Comparison of ENCODE assay signal across 24 cellular contexts in genomic region chr3:40129510-40129909, GRCh38.
"Had no signal": no experiment of that assay in that cellular context is flagged by ENCODE, and none has a peak within 500 bp of the region (broad histone marks: within the 10 kb centered on the region; RNA-seq: fewer than 3 reads in every experiment).

No MANE protein-coding gene starts in this region.

- H3K27ac ChIP-seq: brain microvascular endothelial cell, SK-N-MC had no signal

- ATAC-seq: activated naive CD4-positive, alpha-beta T cell treated with anti-CD3 and anti-CD28 coated beads, Interleukin-2, amount 50 U/mL, for 72 hours; activated naive CD8-positive, alpha-beta T cell treated with anti-CD3 and anti-CD28 coated beads, Interleukin-2, amount 50 U/mL, for 24 hours; activated T-cell treated with anti-CD3 and anti-CD28 coated beads, Interleukin-2, amount 50 U/mL, for 4 hours; T-cell had no signal

- H3K36me3 ChIP-seq: brain microvascular endothelial cell had no signal

- H3K27me3 ChIP-seq: brain microvascular endothelial cell had no signal

- DNase-seq: activated CD4-positive, alpha-beta memory T cell treated with anti-CD3 and anti-CD28 coated beads for 36 hours; activated CD4-positive, alpha-beta T cell treated with anti-CD3 and anti-CD28 coated beads, Interleukin-2, amount 10 ng/mL, durations not matched to agents 7 days and 5 days; activated CD4-positive, CD25-positive, alpha-beta regulatory T cell; activated CD8-positive, alpha-beta memory T cell treated with anti-CD3 and anti-CD28 coated beads for 24 hours; activated effector memory CD4-positive, alpha-beta T cell treated with anti-CD3 and anti-CD28 coated beads, Interleukin-2, amount 50 U/mL, for 16 hours; activated naive CD4-positive, alpha-beta T cell treated with Interleukin-2 at 50 U/mL for 16 hours; activated naive CD8-positive, alpha-beta T cell treated with anti-CD3 and anti-CD28 coated beads, Interleukin-2, amount 50 U/mL, for 24 hours; activated T-cell treated with anti-CD3 and anti-CD28 coated beads, Interleukin-2, amount 50 U/mL, for 4 hours; amniotic stem cell; brain microvascular endothelial cell; Kasumi-1; KBM-7; NCI-H146; NCI-H187 treated with DMSO at 0.1 percent for 48 hours; NCI-H2107; NCI-H345; NCI-H510A; NCI-H526 treated with DMSO at 0.1 percent for 48 hours; NCI-H82; T-cell; T-helper 2 cell; T1000 had no signal

- H3K4me3 ChIP-seq: SK-N-MC had no signal
